10 cellular contexts compared by ENCODE assay signal in genomic region chr6:151254451-151255081, GRCh38. TPM values are rescaled to one million over a fixed set of nuclear protein-coding genes. Genes with fewer than 3 reads are reported as not detected.
DNase-seq lines count a peak whose midpoint lies in the region; ATAC-seq and TF ChIP-seq lines count a peak whose summit lies in the region.
"Had no signal": no experiment of that assay in that cellular context is flagged by ENCODE, and none has a peak within 500 bp of the region (broad histone marks: within the 10 kb centered on the region; RNA-seq: fewer than 3 reads in every experiment).

No MANE protein-coding gene starts in this region.

- peaks cover 44% of the 10 kb centered on the region for H3K4me1 Mint-ChIP-seq in osteocyte (ENCODE audit: unreplicated experiment)
- H3K4me1 Mint-ChIP-seq: CD4-positive, CD25-positive, alpha-beta regulatory T cell had no signal

- peak overlapping the region; percentile 98 for H3K27ac Mint-ChIP-seq in osteocyte (ENCODE audit: unreplicated experiment)
- H3K27ac Mint-ChIP-seq: CD4-positive, CD25-positive, alpha-beta regulatory T cell had no signal

- intact Hi-C loops in esophagus muscularis mucosa (cut with DNase I): no loop called here

- ATAC-seq in GM21526 (IDR thresholded peaks at IDR 0.05; ENCODE audit: low FRiP score, unreplicated experiment): no peak
- ATAC-seq in GM19397 (IDR thresholded peaks at IDR 0.05; ENCODE audit: unreplicated experiment): no peak
- ATAC-seq in HG02763 (IDR thresholded peaks at IDR 0.05; ENCODE audit: unreplicated experiment): no peak

- no peak for TF ChIP-seq POLR2A in esophagus muscularis mucosa (IDR thresholded peaks at IDR 0.05; ENCODE audit: low read depth)

- H3K36me3 Mint-ChIP-seq in osteocyte (ENCODE audit: unreplicated experiment): peaks cover 5% of the 10 kb centered on the region
- H3K36me3 Mint-ChIP-seq: CD4-positive, CD25-positive, alpha-beta regulatory T cell had no signal

- H3K9me3 Mint-ChIP-seq in osteocyte (ENCODE audit: unreplicated experiment): no peaks in the 10 kb centered on the region

- peak overlapping the region; percentile 67 to 77 (median 72) for H3K27ac ChIP-seq in esophagus muscularis mucosa (replicated peaks in 1 of 4)

- H3K27me3 ChIP-seq in esophagus muscularis mucosa: no peaks in the 10 kb centered on the region

- 57% methylated on average over 13 of the region's 14 CpGs for WGBS in esophagus muscularis mucosa

- DNase-seq in AG20443 (ENCODE audit: low spot score) (peak; percentile 58), NAMALWA (ENCODE audit: low spot score) (peak; percentile 6), esophagus muscularis mucosa (ENCODE audit: extremely low spot score) (no peak), osteocyte (ENCODE audit: extremely low spot score, unreplicated experiment) (no peak), T-helper 9 cell (no peak)
- DNase-seq: CD4-positive, CD25-positive, alpha-beta regulatory T cell; NCI-H2081 had no signal

- H3K36me3 ChIP-seq in esophagus muscularis mucosa: no peaks in the 10 kb centered on the region

- no peaks in the 10 kb centered on the region for H3K9me3 ChIP-seq in esophagus muscularis mucosa

- peak overlapping the region; percentile 67 for H3K4me3 Mint-ChIP-seq in osteocyte (ENCODE audit: unreplicated experiment)
- H3K4me3 Mint-ChIP-seq: CD4-positive, CD25-positive, alpha-beta regulatory T cell had no signal

- peak overlapping the region in 3 of 4 donors; percentile 7 to 21 (median 18) for H3K4me3 ChIP-seq in esophagus muscularis mucosa

- H3K27me3 Mint-ChIP-seq in osteocyte (ENCODE audit: unreplicated experiment): no peaks in the 10 kb centered on the region

- TF ChIP-seq CTCF in esophagus muscularis mucosa (IDR thresholded peaks at IDR 0.05) (peak in 1 of 3 experiments; percentile 12), osteocyte (IDR thresholded peaks at IDR 0.05) (no peak)

- no peak for TF ChIP-seq EP300 in esophagus muscularis mucosa (IDR thresholded peaks at IDR 0.05)

- H3K4me1 ChIP-seq in esophagus muscularis mucosa: peaks cover 7 to 52% (median 46%) of the 10 kb centered on the region in 4 donors

RNA-seq across cellular contexts. Expression of gene AKAP12, which starts 14.8 kb away (rescaled TPM):
- total RNA-seq in esophagus muscularis mucosa: 100 to 1,000 TPM; 108 to 215 (median 187) TPM
- 154 and 165 TPM in 2 replicates for total RNA-seq in osteocyte

Comparison
In these comparisons a context has a peak if more than half of its experiments do, and no peak if none do; other contexts are left out.
1. DNase-seq: peak in AG20443 (single experiment) and NAMALWA (single experiment); none in esophagus muscularis mucosa (single experiment), osteocyte (single experiment) and T-helper 9 cell (single experiment).